In the genomic region with DNA sequence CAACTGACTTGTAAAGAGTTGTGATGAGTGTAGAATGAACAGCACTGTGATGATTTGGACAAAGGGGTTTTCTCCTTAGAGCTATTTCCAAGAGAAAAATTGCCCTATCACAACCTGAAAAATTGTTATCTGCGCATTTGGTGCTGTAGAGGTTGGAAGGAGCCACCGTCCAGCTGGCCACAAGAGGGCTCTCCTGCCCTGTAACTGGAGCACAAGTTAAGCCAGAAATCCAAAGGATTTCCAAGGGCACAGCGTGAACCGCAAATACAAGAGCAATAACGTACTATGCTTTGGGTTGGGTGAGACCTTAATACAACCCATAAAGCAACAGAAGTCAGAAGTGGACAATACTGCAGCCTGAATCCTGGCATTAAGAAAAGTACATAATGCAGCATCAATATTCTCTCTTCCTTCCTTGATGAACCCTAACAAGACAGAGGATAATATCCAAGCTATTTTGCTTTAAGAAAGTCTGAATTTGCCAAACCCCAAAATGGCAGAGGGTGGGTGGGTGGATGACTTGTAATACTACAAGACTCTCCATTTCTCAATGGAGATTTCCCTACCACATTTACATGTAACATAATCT, we compare ENCODE assay signal across 8 cellular contexts. TPM values are rescaled to one million over a fixed set of nuclear protein-coding genes. Genes with fewer than 3 reads are reported as not detected.
DNase-seq lines count a peak whose midpoint lies in the region; ATAC-seq lines count a peak whose summit lies in the region.

No MANE protein-coding gene starts in this region.

- no peak overlapping the region for H3K27ac Mint-ChIP-seq in T-helper 2 cell treated with Interferon-gamma antibody and Interleukin-4, amounts not matched to agents 5 μg/mL and 100 μg/mL, for 36 hours

- H3K4me1 Mint-ChIP-seq in T-helper 2 cell treated with Interferon-gamma antibody and Interleukin-4, amounts not matched to agents 5 μg/mL and 100 μg/mL, for 36 hours (ENCODE audit: low read depth), result no peaks in the 10 kb centered on the region

- no peaks in the 10 kb centered on the region for H3K9me3 Mint-ChIP-seq in T-helper 2 cell treated with Interferon-gamma antibody and Interleukin-4, amounts not matched to agents 5 μg/mL and 100 μg/mL, for 36 hours

- H3K27me3 Mint-ChIP-seq in T-helper 2 cell treated with Interferon-gamma antibody and Interleukin-4, amounts not matched to agents 5 μg/mL and 100 μg/mL, for 36 hours (ENCODE audit: low read depth), result peaks cover 2% of the 10 kb centered on the region

- H3K36me3 Mint-ChIP-seq in T-helper 2 cell treated with Interferon-gamma antibody and Interleukin-4, amounts not matched to agents 5 μg/mL and 100 μg/mL, for 36 hours (ENCODE audit: low read depth), result no peaks in the 10 kb centered on the region

- peak; percentile 99 for ATAC-seq in left lobe of liver

- peak; percentile 27 to 34 for DNase-seq in NCI-H2081 (lab: John Stamatoyannopoulos, UW)
- no peak for DNase-seq in NCI-H2081 treated with DMSO at 0.1 percent for 48 hours (lab: John Stamatoyannopoulos, UW)
- DNase-seq in HK-2 (ENCODE audit: unreplicated experiment), result peak; percentile 34
- peak; percentile 6 to 17 for DNase-seq in NOMO-1 (lab: John Stamatoyannopoulos, UW; ENCODE audit: unreplicated experiment in 2 of 2)
- peak; percentile 76 for DNase-seq in cerebellar cortex (ENCODE audit: low spot score)
- DNase-seq in left lobe of liver (ENCODE audit: low spot score), result peak; percentile 60
- DNase-seq in ureter (ENCODE audit: low spot score), result peak; percentile 59
- no peak for DNase-seq in T-helper 2 cell treated with Interferon-gamma antibody and Interleukin-4, amounts not matched to agents 5 μg/mL and 100 μg/mL, for 36 hours (ENCODE audit: low spot score)

- H3K4me3 Mint-ChIP-seq in T-helper 2 cell treated with Interferon-gamma antibody and Interleukin-4, amounts not matched to agents 5 μg/mL and 100 μg/mL, for 36 hours, result no peak overlapping the region

RNA-seq across cellular contexts. Expression of a gene that starts 56.8 kb away (rescaled TPM):
- not detected for total RNA-seq in left lobe of liver
- total RNA-seq in ureter, result not detected

Comparison
In these comparisons a context has a peak if more than half of its experiments do, and no peak if none do; other contexts are left out.
1. DNase-seq: peak in NCI-H2081 (2 of 2), HK-2 (single experiment), NOMO-1 (2 of 2), cerebellar cortex (single experiment), left lobe of liver (single experiment) and ureter (single experiment); none in NCI-H2081 treated with DMSO at 0.1 percent for 48 hours (single experiment) and T-helper 2 cell treated with Interferon-gamma antibody and Interleukin-4, amounts not matched to agents 5 μg/mL and 100 μg/mL, for 36 hours (single experiment).